ENCODE assay signal across 19 cellular contexts in the genomic region with DNA sequence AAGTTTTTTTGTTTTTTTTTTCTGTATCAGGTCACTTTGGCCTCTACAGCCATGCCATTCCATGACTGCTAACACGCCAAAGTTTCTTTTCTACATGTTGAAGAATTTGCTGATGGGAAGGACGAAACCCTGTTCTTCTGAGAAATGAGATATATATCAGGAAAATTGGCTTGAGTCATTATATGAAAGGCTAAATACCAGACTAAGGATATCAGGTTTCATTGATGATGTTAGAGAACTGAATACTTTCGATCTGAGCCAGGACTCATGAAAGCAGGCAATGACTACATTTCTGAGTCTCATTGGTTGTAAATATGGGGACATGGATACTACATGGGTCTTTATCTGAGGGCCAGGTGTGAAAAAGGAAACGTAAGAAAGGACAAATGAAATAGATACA.
DNase-seq lines count a peak whose midpoint lies in the region; TF ChIP-seq lines count a peak whose summit lies in the region.
"Had no signal": no experiment of that assay in that cellular context is flagged by ENCODE, and none has a peak within 500 bp of the region (broad histone marks: within the 10 kb centered on the region; RNA-seq: fewer than 3 reads in every experiment).

No MANE protein-coding gene starts in this region.

- no peaks in the 10 kb centered on the region for H3K36me3 ChIP-seq in adipocyte (ENCODE audit: control insufficient read depth, insufficient read depth, low read length, severe bottlenecking)
- H3K36me3 ChIP-seq: BLaER1, sigmoid colon, SJSA1 had no signal

- no peak for TF ChIP-seq CTCF in foreskin fibroblast (IDR thresholded peaks at IDR 0.05; ENCODE audit: low read depth, low read length)

- no peaks in the 10 kb centered on the region for H3K27me3 ChIP-seq in adipocyte (replicated peaks; ENCODE audit: control insufficient read depth, insufficient read depth, low read length)
- H3K27me3 ChIP-seq: BLaER1, sigmoid colon, SJSA1 had no signal

- no peak overlapping the region for H3K9ac ChIP-seq in adipocyte (ENCODE audit: low read length)
- H3K9ac ChIP-seq: BLaER1 had no signal

- H3K4me3 ChIP-seq in adipocyte (ENCODE audit: low read length) (no peak overlapping the region), foreskin fibroblast (ENCODE audit: low read depth in 1 of 2, low read length in 2 of 2) (no peak overlapping the region)
- H3K4me3 ChIP-seq: BLaER1, sigmoid colon, SJSA1 had no signal

- H3K9me3 ChIP-seq in adipocyte (ENCODE audit: control insufficient read depth, low read length) = peaks cover 5% of the 10 kb centered on the region
- H3K9me3 ChIP-seq: BLaER1, sigmoid colon, SJSA1 had no signal

- peak; percentile 11 for DNase-seq in Daoy (ENCODE audit: low read depth)
- peak; percentile 35 for DNase-seq in HS-27A (ENCODE audit: low read depth)
- peak; percentile 85 for DNase-seq in adipocyte (ENCODE audit: low read depth)
- DNase-seq in foreskin fibroblast = peak; percentile 58 to 76
- DNase-seq in activated CD4-positive, alpha-beta T cell treated with anti-CD3 and anti-CD28 coated beads, Interleukin-2, amount 50 U/mL, for 1 hour = no peak
- DNase-seq in SKM-1 treated with dmso at 0.1 percent for 144 hours (lab: John Stamatoyannopoulos, UW; ENCODE audit: unreplicated experiment) = no peak
- DNase-seq in NK-92 (lab: John Stamatoyannopoulos, UW; ENCODE audit: unreplicated experiment) = no peak
- no peak for DNase-seq in iPS-NIHi11 (ENCODE audit: low spot score)
- DNase-seq: activated CD4-positive, alpha-beta T cell treated with anti-CD3 and anti-CD28 coated beads for 36 hours; activated CD8-positive, alpha-beta memory T cell treated with anti-CD3 and anti-CD28 coated beads, Interleukin-2, amount 50 U/mL, for 4 hours; activated naive CD4-positive, alpha-beta T cell treated with Interleukin-2 at 50 U/mL for 16 hours; erythroblast; hypothalamus; NCI-H1092; sigmoid colon; stimulated activated CD4-positive, alpha-beta T cell treated with anti-CD3 and anti-CD28 coated beads, Interleukin-2, amount 100 ng/mL, for 48 hours; T-helper 9 cell had no signal

- no peaks in the 10 kb centered on the region for H3K4me1 ChIP-seq in adipocyte (ENCODE audit: control insufficient read depth, insufficient read depth, low read length)
- H3K4me1 ChIP-seq: BLaER1 had no signal

Comparison
In these comparisons a context has a peak if more than half of its experiments do, and no peak if none do; other contexts are left out.
1. DNase-seq: peak in Daoy (single experiment), HS-27A (single experiment), adipocyte (single experiment) and foreskin fibroblast (2 of 2); none in activated CD4-positive, alpha-beta T cell treated with anti-CD3 and anti-CD28 coated beads, Interleukin-2, amount 50 U/mL, for 1 hour (single experiment), SKM-1 treated with dmso at 0.1 percent for 144 hours (single experiment), NK-92 (single experiment) and iPS-NIHi11 (single experiment).